Comparison of ENCODE assay signal across 6 cellular contexts in genomic region chr7:100867796-100868485, GRCh38. TPM values are rescaled to one million over a fixed set of nuclear protein-coding genes. Genes with fewer than 3 reads are reported as not detected.
DNase-seq lines count a peak whose midpoint lies in the region; ATAC-seq and TF ChIP-seq lines count a peak whose summit lies in the region.

No MANE protein-coding gene starts in this region.

- POLR2A ChIA-PET in AG04450 (lab: Yijun Ruan, JAX): interaction anchor here (1.4 kb wide), 1 partner anchor 162 kb away, joined by 3 read pairs; the partner anchor contains the start of gene POP7

- ATAC-seq in GM18498 (IDR thresholded peaks at IDR 0.05; ENCODE audit: unreplicated experiment): no peak

- H3K4me1 ChIP-seq in iPS-20b (ENCODE audit: insufficient read depth, low read length): peaks cover 5% of the 10 kb centered on the region

- CTCF ChIA-PET in AG04450 (lab: Charles Lee): no interaction called here

- peak overlapping the region; percentile 98 for H3K9ac ChIP-seq in iPS-20b (ENCODE audit: low read depth, low read length)

- peaks cover 3% of the 10 kb centered on the region; the same call in 1 of the 2 replicates for H3K9me3 ChIP-seq in AG04450 (ENCODE audit: control insufficient read depth, insufficient read depth, low read length)
- H3K9me3 ChIP-seq in iPS-20b (ENCODE audit: insufficient read depth, low read depth, low read length): no peaks in the 10 kb centered on the region

- H3K4me3 ChIP-seq in AG04450 (ENCODE audit: low read depth, low read length) (peak overlapping the region; percentile 90), iPS-20b (ENCODE audit: low read length) (peak overlapping the region; percentile 93)

- peaks cover 47% of the 10 kb centered on the region for H3K36me3 ChIP-seq in iPS-20b (ENCODE audit: insufficient read depth, low read depth, low read length)

- H3K27ac ChIP-seq in AG04450 (ENCODE audit: low read depth, low read length) (peak overlapping the region; percentile 86), iPS-20b (ENCODE audit: low read length) (peak overlapping the region; percentile 99)

- no peak for TF ChIP-seq CTCF in AG04450 (IDR thresholded peaks at IDR 0.05; ENCODE audit: low read depth, low read length)

- DNase-seq in AG04450 (ENCODE audit: low read depth, low spot score) (no peak), RKO (ENCODE audit: low spot score) (peak; percentile 53), Ammon's horn (ENCODE audit: low spot score) (no peak), T-helper 9 cell (no peak)

- no peaks in the 10 kb centered on the region for H3K27me3 ChIP-seq in AG04450 (ENCODE audit: control insufficient read depth, insufficient read depth, low read length)
- no peaks in the 10 kb centered on the region for H3K27me3 ChIP-seq in iPS-20b (ENCODE audit: insufficient read depth, low read length)

RNA-seq across cellular contexts. Expression of gene TRIP6, which starts 0.8 kb away (rescaled TPM):
- polyA plus RNA-seq in AG04450 (2011; rRNA removed): 65.9 and 67.3 TPM in 2 replicates
- 39.1 and 45.8 TPM in 2 replicates for polyA minus RNA-seq in AG04450 (2011; rRNA and poly(A)+ RNA removed)

RNA-seq across cellular contexts. Expression of gene SRRT, which starts 7.0 kb away (rescaled TPM):
- polyA plus RNA-seq in AG04450 (2011; rRNA removed): 42.4 and 51.8 TPM in 2 replicates
- 56.1 and 67.0 TPM in 2 replicates for polyA minus RNA-seq in AG04450 (2011; rRNA and poly(A)+ RNA removed)

RNA-seq across cellular contexts. Expression of gene SLC12A9, which starts 15.4 kb away (rescaled TPM):
- 10.8 and 11.2 TPM in 2 replicates for polyA plus RNA-seq in AG04450 (2011; rRNA removed)
- polyA minus RNA-seq in AG04450 (2011; rRNA and poly(A)+ RNA removed): 16.0 and 17.3 TPM in 2 replicates

RNA-seq across cellular contexts. Expression of gene UFSP1, which starts 21.6 kb away (rescaled TPM):
- polyA plus RNA-seq in AG04450 (2011; rRNA removed): 0.48 and 1.3 TPM in 2 replicates
- 1.7 and 2.8 TPM in 2 replicates for polyA minus RNA-seq in AG04450 (2011; rRNA and poly(A)+ RNA removed)

RNA-seq across cellular contexts. Expression of gene ACHE, which starts 27.7 kb away (rescaled TPM):
- 0.24 and 0.35 TPM in 2 replicates for polyA plus RNA-seq in AG04450 (2011; rRNA removed)
- 0.26 and 0.55 TPM in 2 replicates for polyA minus RNA-seq in AG04450 (2011; rRNA and poly(A)+ RNA removed)
